ENCODE assay signal across 37 cellular contexts in the genomic region with DNA sequence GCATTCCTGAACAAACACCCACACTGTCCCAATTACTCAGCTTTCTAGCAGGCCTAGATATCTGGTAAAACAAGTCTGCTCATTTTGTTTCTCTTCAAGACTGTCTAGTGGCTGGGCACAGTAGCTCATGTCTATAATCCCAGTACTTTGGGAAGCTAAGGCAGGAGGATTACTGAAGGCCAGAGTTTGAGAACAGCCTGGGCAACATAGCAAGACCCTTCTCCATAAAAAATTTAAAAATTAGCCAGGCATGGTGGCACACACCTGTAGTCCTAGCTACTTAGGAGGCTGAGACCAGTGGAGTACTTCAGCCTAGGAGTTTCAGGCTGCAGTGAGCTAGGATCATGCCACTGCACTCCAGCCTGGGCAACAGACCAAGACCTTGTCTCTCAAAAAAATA. TPM values are rescaled to one million over a fixed set of nuclear protein-coding genes. Genes with fewer than 3 reads are reported as not detected.
DNase-seq lines count a peak whose midpoint lies in the region; ATAC-seq, FAIRE-seq and TF ChIP-seq lines count a peak whose summit lies in the region.
"Had no signal": no experiment of that assay in that cellular context is flagged by ENCODE, and none has a peak within 500 bp of the region (broad histone marks: within the 10 kb centered on the region; RNA-seq: fewer than 3 reads in every experiment).

No MANE protein-coding gene starts in this region.

- no peak overlapping the region for H3K4me2 ChIP-seq in K562 (ENCODE audit: insufficient read depth, low read length)
- no peak overlapping the region for H3K4me2 ChIP-seq in PC-3 (ENCODE audit: low read length)
- H3K4me2 ChIP-seq: A549; BLaER1; BLaER1 treated with 17β-estradiol and CSF1 and Interleukin-3, amounts not matched to agents 10 nM and 100 nM had no signal

- H3K4me3 Mint-ChIP-seq in WTC11: no peak overlapping the region
- H3K4me3 Mint-ChIP-seq: B cell; CD14-positive monocyte; CD4-positive, alpha-beta memory T cell; CD4-positive, alpha-beta T cell; CD8-positive, alpha-beta T cell had no signal

- no peaks in the 10 kb centered on the region; the same call in 1 of the 2 replicates for H3K27me3 Mint-ChIP-seq in WTC11 (ENCODE audit: low read depth)
- H3K27me3 Mint-ChIP-seq: B cell; CD4-positive, alpha-beta memory T cell; CD4-positive, alpha-beta T cell; CD4-positive, CD25-positive, alpha-beta regulatory T cell had no signal

- peaks cover 11% of the 10 kb centered on the region for H3K4me1 Mint-ChIP-seq in WTC11

- POLR2A ChIA-PET in HEK293 (lab: Yijun Ruan, JAX) (interaction anchor here (0.5 kb wide), 1 partner anchor 45 kb away, joined by 4 read pairs; no protein-coding TSS in a partner anchor), WTC11 (lab: Charles Lee) (no interaction called here), K562 (lab: Yijun Ruan, JAX) (interaction anchor here (1.3 kb wide), 1 partner anchor 13 kb away, joined by 3 read pairs; no protein-coding TSS in a partner anchor), PC-3 (lab: Charles Lee; ENCODE audit: unreplicated experiment) (no interaction called here)

- H3K36me3 Mint-ChIP-seq in WTC11: no peaks in the 10 kb centered on the region
- H3K36me3 Mint-ChIP-seq: CD14-positive monocyte; CD4-positive, alpha-beta memory T cell; CD4-positive, CD25-positive, alpha-beta regulatory T cell; CD8-positive, alpha-beta memory T cell; CD8-positive, alpha-beta T cell had no signal

- TF ChIP-seq POLR2A in K562 (conservative IDR thresholded peaks at IDR 0.05) (no peak), spleen (IDR thresholded peaks at IDR 0.05) (no peak)

- H3K79me2 ChIP-seq in K562 (ENCODE audit: control insufficient read depth, insufficient read depth, low read length) (peaks cover 10% of the 10 kb centered on the region), PC-3 (ENCODE audit: low read length) (peaks cover 8% of the 10 kb centered on the region)

- H3K9ac ChIP-seq in K562 (ENCODE audit: insufficient read depth in 1 of 2, low read depth in 2 of 2, low read length in 2 of 2) (no peak overlapping the region), PC-3 (ENCODE audit: low read length) (no peak overlapping the region)
- H3K9ac ChIP-seq: BLaER1; BLaER1 treated with 17β-estradiol and CSF1 and Interleukin-3, amounts not matched to agents 10 nM and 100 nM had no signal

- H3K27ac ChIP-seq in HEK293 (ENCODE audit: extremely low read depth, low read depth, low read length) (no peak overlapping the region), K562 (ENCODE audit: extremely low read depth, low read depth, low read length) (no peak overlapping the region), spleen (no peak overlapping the region), PC-3 (ENCODE audit: low read length) (no peak overlapping the region)
- H3K27ac ChIP-seq: 22Rv1; A549; BLaER1; BLaER1 treated with 17β-estradiol and CSF1 and Interleukin-3, amounts not matched to agents 10 nM and 100 nM; C4-2B had no signal

- no peaks in the 10 kb centered on the region for H3K9me3 Mint-ChIP-seq in WTC11
- H3K9me3 Mint-ChIP-seq: CD14-positive monocyte; CD4-positive, alpha-beta memory T cell; CD4-positive, alpha-beta T cell; CD4-positive, CD25-positive, alpha-beta regulatory T cell; CD8-positive, alpha-beta memory T cell; CD8-positive, alpha-beta T cell had no signal

- H3K9me1 ChIP-seq in K562 (ENCODE audit: control insufficient read depth, insufficient read depth, low read length): no peaks in the 10 kb centered on the region

- no peaks in the 10 kb centered on the region for H3K36me3 ChIP-seq in HEK293 (ENCODE audit: control insufficient read depth in 2 of 2, insufficient read depth in 1 of 2, low read length in 2 of 2)
- no peaks in the 10 kb centered on the region for H3K36me3 ChIP-seq in K562 (ENCODE audit: control insufficient read depth, insufficient read depth, low read length)
- no peaks in the 10 kb centered on the region for H3K36me3 ChIP-seq in spleen
- no peaks in the 10 kb centered on the region for H3K36me3 ChIP-seq in PC-3 (ENCODE audit: low read depth, low read length)
- H3K36me3 ChIP-seq: BE2C; BLaER1; BLaER1 treated with 17β-estradiol and CSF1 and Interleukin-3, amounts not matched to agents 10 nM and 100 nM had no signal

- TF ChIP-seq RAD21 in K562 (CRISPR knock-in tag; conservative IDR thresholded peaks at IDR 0.05 in 1 of 2, IDR thresholded peaks at IDR 0.05 in 1 of 2): no peak

- intact Hi-C loops in K562 (cut with micrococcal nuclease) (loop anchor here (10.0 kb wide), 3 partner anchors 360 to 670 kb away; partner anchors contain the start of genes MYL3 and TMIE), spleen (cut with DNase I; ENCODE audit: low total_unique reads) (no loop called here), PC-3 (cut with micrococcal nuclease) (loop anchor here (5.0 kb wide), 1 partner anchor 122 kb away; no protein-coding TSS in a partner anchor), cardiac septum (cut with DNase I) (loop anchor here (5.0 kb wide), 1 partner anchor 122 kb away; no protein-coding TSS in a partner anchor)

- H3K27me3 ChIP-seq in K562 (ENCODE audit: control insufficient read depth in 2 of 2, insufficient read depth in 2 of 2, low read length in 2 of 2): no peaks in the 10 kb centered on the region
- peaks cover 0 to 11% (median 0%) of the 10 kb centered on the region in 7 donors for H3K27me3 ChIP-seq in spleen (replicated peaks in 1 of 7)
- no peaks in the 10 kb centered on the region for H3K27me3 ChIP-seq in PC-3 (ENCODE audit: low read length)
- H3K27me3 ChIP-seq: BE2C; BLaER1; BLaER1 treated with 17β-estradiol and CSF1 and Interleukin-3, amounts not matched to agents 10 nM and 100 nM had no signal

- no peak for TF ChIP-seq EP300 in K562 (IDR thresholded peaks at IDR 0.05; ENCODE audit: low read length)

- no peaks in the 10 kb centered on the region for H3F3A ChIP-seq in PC-3 (ENCODE audit: low read length, unreplicated experiment)

- H3K9me2 ChIP-seq in PC-3 (replicated peaks; ENCODE audit: low read length): no peaks in the 10 kb centered on the region

- CTCF ChIA-PET in HEK293 (lab: Yijun Ruan, JAX) (interaction anchor here (0.6 kb wide), 1 partner anchor 926 kb away, joined by 3 read pairs; no protein-coding TSS in a partner anchor), WTC11 (lab: Charles Lee) (no interaction called here), K562 (lab: Yijun Ruan, JAX; ENCODE audit: low intra/inter-chr PET ratio) (no interaction called here), PC-3 (lab: Charles Lee) (no interaction called here)

- DNase-seq in WTC11 (ENCODE audit: low spot score): no peak
- no peak for DNase-seq in K562 (ENCODE audit: extremely low read depth in 1 of 4, low spot score in 3 of 4)
- peak; percentile 4 for DNase-seq in spleen
- no peak for DNase-seq in NCI-H1105 treated with DMSO at 0.1 percent for 48 hours (lab: John Stamatoyannopoulos, UW)
- DNase-seq in PC-3: no peak
- DNase-seq in cardiac septum (ENCODE audit: low spot score): no peak
- DNase-seq: 8988T; ACHN; AML-193; BE2C; C1 segment of cervical spinal cord; Caco-2; Calu3; CD4-positive, alpha-beta memory T cell; CD4-positive, alpha-beta T cell; CD4-positive, CD25-positive, alpha-beta regulatory T cell; CD8-positive, alpha-beta memory T cell; CD8-positive, alpha-beta T cell; COR-L47; DMS 273 treated with DMSO at 0.1 percent for 48 hours; DMS153; DMS53; DMS79; DMS79 treated with DMSO at 0.1 percent for 48 hours; DND-41; EL had no signal

- TF ChIP-seq CTCF in HEK293 (tag by site-specific recombination; IDR thresholded peaks at IDR 0.05) (no peak), WTC11 (IDR thresholded peaks at IDR 0.05) (no peak), K562 (IDR thresholded peaks at IDR 0.05 in 2 of 3, conservative IDR thresholded peaks at IDR 0.05 in 1 of 3; ENCODE audit: insufficient read depth in 2 of 3, low read depth in 1 of 3, low read length in 3 of 3) (no peak), spleen (IDR thresholded peaks at IDR 0.05 in 8 of 11, conservative IDR thresholded peaks at IDR 0.05 in 3 of 11) (no peak), PC-3 (conservative IDR thresholded peaks at IDR 0.05; ENCODE audit: low read depth, low read length) (no peak)

- H3K4me1 ChIP-seq in HEK293 (ENCODE audit: control insufficient read depth, insufficient read depth, low read length) (no peaks in the 10 kb centered on the region), K562 (replicated peaks in 1 of 2; ENCODE audit: control insufficient read depth in 2 of 2, insufficient read depth in 2 of 2, low read length in 2 of 2) (peaks cover 8 to 20% of the 10 kb centered on the region in 2 experiments), spleen (peaks cover 10 to 48% (median 24%) of the 10 kb centered on the region in 6 donors), PC-3 (ENCODE audit: insufficient read depth, low read length) (peaks cover 5% of the 10 kb centered on the region)
- H3K4me1 ChIP-seq: A549, BE2C had no signal

- FAIRE-seq in K562 (lab: Jason Lieb, UNC): no peak
- FAIRE-seq: A204.1, A549, D721Med had no signal

- no peak overlapping the region for H3K27ac Mint-ChIP-seq in WTC11
- H3K27ac Mint-ChIP-seq: B cell; CD4-positive, alpha-beta T cell; CD8-positive, alpha-beta T cell had no signal

- H3K9me3 ChIP-seq in HEK293 (ENCODE audit: control insufficient read depth, insufficient read depth, low read depth, low read length): no peaks in the 10 kb centered on the region
- no peaks in the 10 kb centered on the region for H3K9me3 ChIP-seq in K562 (replicated peaks; ENCODE audit: control insufficient read depth, insufficient read depth, low read depth, low read length)
- no peaks in the 10 kb centered on the region for H3K9me3 ChIP-seq in spleen
- no peaks in the 10 kb centered on the region for H3K9me3 ChIP-seq in PC-3 (ENCODE audit: low read length)
- H3K9me3 ChIP-seq: A549; BE2C; BLaER1; BLaER1 treated with 17β-estradiol and CSF1 and Interleukin-3, amounts not matched to agents 10 nM and 100 nM; Caco-2 had no signal

- H3K4me3 ChIP-seq in HEK293 (ENCODE audit: low read depth, low read length) (no peak overlapping the region), K562 (no peak overlapping the region), spleen (no peak overlapping the region), PC-3 (ENCODE audit: low read length) (no peak overlapping the region)
- H3K4me3 ChIP-seq: A549; BLaER1; BLaER1 treated with 17β-estradiol and CSF1 and Interleukin-3, amounts not matched to agents 10 nM and 100 nM had no signal

- H4K20me1 ChIP-seq in K562 (replicated peaks; ENCODE audit: control insufficient read depth, insufficient read depth, low read length): no peaks in the 10 kb centered on the region
- no peaks in the 10 kb centered on the region for H4K20me1 ChIP-seq in PC-3 (ENCODE audit: low read length)
- H4K20me1 ChIP-seq: BLaER1; BLaER1 treated with 17β-estradiol and CSF1 and Interleukin-3, amounts not matched to agents 10 nM and 100 nM had no signal

- ATAC-seq in WTC11 (no peak), K562 (no peak), GM21723 (IDR thresholded peaks at IDR 0.05; ENCODE audit: unreplicated experiment) (no peak), PC-3 (no peak)
- ATAC-seq: A549; CD8-positive, alpha-beta T cell had no signal

- H2AFZ ChIP-seq in K562 (ENCODE audit: low read depth, low read length) (no peak overlapping the region), PC-3 (ENCODE audit: low read length) (no peak overlapping the region)

- BruUV-seq in K562 (replicated peaks; lab: Mats Ljungman, UMichigan) (no TSS peak), PC-3 (replicated peaks; lab: Mats Ljungman, UMichigan) (no TSS peak)

- in situ Hi-C loops in K562 (cut with MboI): no loop called here

RNA-seq across cellular contexts. Expression of gene PTPN23, which starts 6.2 kb away (rescaled TPM):
- total RNA-seq in WTC11 (2021) (44.1 to 53.5 TPM (median 49.8 TPM) in 3 replicates), K562 (2014; rRNA removed) (7.2 and 10.1 TPM in 2 replicates), K562 (2014; rRNA removed; fragmentation: Illumina TruSeq; extraction: Trizol) (5.2 and 6.3 TPM in 2 replicates), K562 (2015; rRNA removed; fragmentation: Illumina TruSeq; extraction: Trizol) (7.3 and 8.7 TPM in 2 replicates), K562 (2021) (51.4 and 58.7 TPM in 2 replicates), spleen (100 to 1,000 TPM in 1 of 7 donors, 10 to 100 TPM in 6; 27.8 to 195 (median 49.8) TPM), PC-3 (2014; rRNA removed) (22.3 and 28.7 TPM in 2 replicates), cardiac septum (24.0 TPM)
- total RNA-seq in K562 (2011; cell fraction: chromatin; rRNA removed; ENCODE audit: low replicate concordance): 45.6 and 123 TPM in 2 replicates
- total RNA-seq in K562 (2011; cell fraction: nucleolus; rRNA removed): 60.9 and 70.8 TPM in 2 replicates
- 45.3 and 53.0 TPM in 2 replicates for total RNA-seq in K562 (2011; cell fraction: nucleoplasm; rRNA removed)
- polyA plus RNA-seq in K562 (2011; rRNA removed) (1.7 and 4.6 TPM in 2 replicates), K562 (2014; fragmentation: Illumina TruSeq; extraction: Trizol) (14.1 and 24.0 TPM in 2 replicates), K562 (2014; fragmentation: Nextera tagmentation; extraction: Ambion mirVana) (under 1 TPM; 0.41 to 0.93 TPM), K562 (2014; rRNA removed) (11.4 and 20.2 TPM in 2 replicates), spleen (10 to 100 TPM in 1 of 3 donors, 1 to 10 TPM in 2; 5.0 to 19.1 (median 8.0) TPM)
- 1.2 and 1.9 TPM in 2 replicates for polyA plus RNA-seq in K562 (2011; cell fraction: cytosol; rRNA removed)
- polyA plus RNA-seq in K562 (2011; cell fraction: nucleus; rRNA removed): 25.3 and 29.3 TPM in 2 replicates
- polyA plus RNA-seq in K562 (2012): 29.0 and 50.5 TPM in 2 replicates
- 5.0 and 9.1 TPM in 2 replicates for polyA minus RNA-seq in K562 (2011; rRNA and poly(A)+ RNA removed)
- polyA minus RNA-seq in K562 (2011; cell fraction: cytosol; rRNA and poly(A)+ RNA removed): 16.0 and 22.8 TPM in 2 replicates
- 21.3 and 29.9 TPM in 2 replicates for polyA minus RNA-seq in K562 (2011; cell fraction: nucleus; rRNA and poly(A)+ RNA removed)

Comparison
In these comparisons a context has a peak if more than half of its experiments do, and no peak if none do; other contexts are left out.
1. POLR2A ChIA-PET loops: an anchor here in HEK293 (0.5 kb wide) and K562 (1.3 kb wide); none called in WTC11 and PC-3.
2. Of the 44 proteins assayed by ChIP-seq in both K562 and HEK293: peak only in K562: none; only in HEK293: none; in both: ZNF121; in neither: 43.